1 cellular context compared by ENCODE assay signal in genomic region chr10:35126530-35127288, GRCh38.
TF ChIP-seq lines count a peak whose summit lies in the region.

Gene CREM (plus strand): TSS chr10:35126846. CDS start chr10:35137836, 10,990 bp downstream.

TF ChIP-seq in K562, 482 proteins besides CTCF, POLR2A, EP300 and RAD21 (continued from another document and continues in another):
- TF ChIP-seq MEF2A (IDR thresholded peaks at IDR 0.05; ENCODE audit: control insufficient read depth, low read depth, low read length) (peak; percentile 34; the same call in 1 of the 2 replicates), HMG20B (CRISPR knock-in tag; IDR thresholded peaks at IDR 0.05) (no peak), ZEB2 (IDR thresholded peaks at IDR 0.05) (no peak), SP1 (CRISPR knock-in tag; IDR thresholded peaks at IDR 0.05) (peak; percentile 77), NR1H2 (CRISPR knock-in tag; IDR thresholded peaks at IDR 0.05) (no peak; the same call in 1 of the 2 replicates), ZNF79 (CRISPR knock-in tag; IDR thresholded peaks at IDR 0.05; ENCODE audit: low read depth) (no peak), ZNF436 (CRISPR knock-in tag; IDR thresholded peaks at IDR 0.05) (no peak), ZNF134 (CRISPR knock-in tag; conservative IDR thresholded peaks at IDR 0.05) (no peak), WHSC1 (IDR thresholded peaks at IDR 0.05; ENCODE audit: low read length) (no peak), ZNF354B (CRISPR knock-in tag; IDR thresholded peaks at IDR 0.05) (no peak), FIP1L1 (IDR thresholded peaks at IDR 0.05; ENCODE audit: low read depth, low read length, poor library complexity, severe bottlenecking) (peak; percentile 85), NFXL1 (CRISPR knock-in tag; IDR thresholded peaks at IDR 0.05) (no peak), SP2 (IDR thresholded peaks at IDR 0.05; ENCODE audit: extremely low read depth, low read depth, low read length, poor library complexity, severe bottlenecking) (no peak), ZNF444 (CRISPR knock-in tag; IDR thresholded peaks at IDR 0.05) (no peak), TAF7 (tag; IDR thresholded peaks at IDR 0.05) (peak; percentile 64), RBM17 (IDR thresholded peaks at IDR 0.05; ENCODE audit: borderline replicate concordance, low read depth, low read length) (no peak), POLR3G (IDR thresholded peaks at IDR 0.05; ENCODE audit: extremely low read depth, insufficient read length, insufficient replicate concordance) (no peak), POLR2AphosphoS5 (IDR thresholded peaks at IDR 0.05; ENCODE audit: control insufficient read depth, insufficient read depth, low read depth, low read length) (peak; percentile 91), LCOR (CRISPR knock-in tag; IDR thresholded peaks at IDR 0.05) (peak; percentile 51; the same call in 1 of the 2 replicates), CEBPG (CRISPR knock-in tag; IDR thresholded peaks at IDR 0.05) (no peak), CEBPG (tag; conservative IDR thresholded peaks at IDR 0.05 in 1 of 2, IDR thresholded peaks at IDR 0.05 in 1 of 2) (no peak), THRB (CRISPR knock-in tag; conservative IDR thresholded peaks at IDR 0.05) (no peak), PRMT5 (CRISPR knock-in tag; IDR thresholded peaks at IDR 0.05) (no peak), SMAD1 (IDR thresholded peaks at IDR 0.05; ENCODE audit: low read depth, low read length, partially characterized antibody) (peak; percentile 74), U2AF2 (optimal IDR thresholded peaks at IDR 0.05; ENCODE audit: low read depth, low read length) (no peak), KDM2B (CRISPR knock-in tag; IDR thresholded peaks at IDR 0.05) (no peak), NONO (IDR thresholded peaks at IDR 0.05; ENCODE audit: low read depth in 2 of 2, low read length in 1 of 2) (peak; percentile 17 to 35; a peak in 1 of 4 replicates), XRCC5 (IDR thresholded peaks at IDR 0.05; ENCODE audit: low read depth, low read length) (peak; percentile 52; the same call in 1 of the 2 replicates), THRAP3 (IDR thresholded peaks at IDR 0.05; ENCODE audit: borderline replicate concordance) (no peak), ZNF253 (CRISPR knock-in tag; conservative IDR thresholded peaks at IDR 0.05) (no peak), SUPT5H (IDR thresholded peaks at IDR 0.05) (peak; percentile 90), GABPB1 (CRISPR knock-in tag; IDR thresholded peaks at IDR 0.05) (peak; percentile 84), BHLHE40 (IDR thresholded peaks at IDR 0.05; ENCODE audit: low read length) (peak; percentile 97), MLLT1 (IDR thresholded peaks at IDR 0.05) (peak; percentile 47 to 73; a peak in 1 of 4 replicates), ZNF785 (CRISPR knock-in tag; IDR thresholded peaks at IDR 0.05) (no peak)
- TF ChIP-seq, protein P1, sequence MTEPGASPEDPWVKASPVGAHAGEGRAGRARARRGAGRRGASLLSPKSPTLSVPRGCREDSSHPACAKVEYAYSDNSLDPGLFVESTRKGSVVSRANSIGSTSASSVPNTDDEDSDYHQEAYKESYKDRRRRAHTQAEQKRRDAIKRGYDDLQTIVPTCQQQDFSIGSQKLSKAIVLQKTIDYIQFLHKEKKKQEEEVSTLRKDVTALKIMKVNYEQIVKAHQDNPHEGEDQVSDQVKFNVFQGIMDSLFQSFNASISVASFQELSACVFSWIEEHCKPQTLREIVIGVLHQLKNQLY (CRISPR knock-in tag; conservative IDR thresholded peaks at IDR 0.05): no peak
- TF ChIP-seq, protein P2, sequence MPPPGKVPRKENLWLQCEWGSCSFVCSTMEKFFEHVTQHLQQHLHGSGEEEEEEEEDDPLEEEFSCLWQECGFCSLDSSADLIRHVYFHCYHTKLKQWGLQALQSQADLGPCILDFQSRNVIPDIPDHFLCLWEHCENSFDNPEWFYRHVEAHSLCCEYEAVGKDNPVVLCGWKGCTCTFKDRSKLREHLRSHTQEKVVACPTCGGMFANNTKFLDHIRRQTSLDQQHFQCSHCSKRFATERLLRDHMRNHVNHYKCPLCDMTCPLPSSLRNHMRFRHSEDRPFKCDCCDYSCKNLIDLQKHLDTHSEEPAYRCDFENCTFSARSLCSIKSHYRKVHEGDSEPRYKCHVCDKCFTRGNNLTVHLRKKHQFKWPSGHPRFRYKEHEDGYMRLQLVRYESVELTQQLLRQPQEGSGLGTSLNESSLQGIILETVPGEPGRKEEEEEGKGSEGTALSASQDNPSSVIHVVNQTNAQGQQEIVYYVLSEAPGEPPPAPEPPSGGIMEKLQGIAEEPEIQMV (tag; conservative IDR thresholded peaks at IDR 0.05; ENCODE audit: low read depth): peak; percentile 91
- TF ChIP-seq, protein P3, sequence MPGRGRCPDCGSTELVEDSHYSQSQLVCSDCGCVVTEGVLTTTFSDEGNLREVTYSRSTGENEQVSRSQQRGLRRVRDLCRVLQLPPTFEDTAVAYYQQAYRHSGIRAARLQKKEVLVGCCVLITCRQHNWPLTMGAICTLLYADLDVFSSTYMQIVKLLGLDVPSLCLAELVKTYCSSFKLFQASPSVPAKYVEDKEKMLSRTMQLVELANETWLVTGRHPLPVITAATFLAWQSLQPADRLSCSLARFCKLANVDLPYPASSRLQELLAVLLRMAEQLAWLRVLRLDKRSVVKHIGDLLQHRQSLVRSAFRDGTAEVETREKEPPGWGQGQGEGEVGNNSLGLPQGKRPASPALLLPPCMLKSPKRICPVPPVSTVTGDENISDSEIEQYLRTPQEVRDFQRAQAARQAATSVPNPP (IDR thresholded peaks at IDR 0.05; ENCODE audit: borderline replicate concordance, insufficient read depth, insufficient read length): no peak
- TF ChIP-seq, protein P4, sequence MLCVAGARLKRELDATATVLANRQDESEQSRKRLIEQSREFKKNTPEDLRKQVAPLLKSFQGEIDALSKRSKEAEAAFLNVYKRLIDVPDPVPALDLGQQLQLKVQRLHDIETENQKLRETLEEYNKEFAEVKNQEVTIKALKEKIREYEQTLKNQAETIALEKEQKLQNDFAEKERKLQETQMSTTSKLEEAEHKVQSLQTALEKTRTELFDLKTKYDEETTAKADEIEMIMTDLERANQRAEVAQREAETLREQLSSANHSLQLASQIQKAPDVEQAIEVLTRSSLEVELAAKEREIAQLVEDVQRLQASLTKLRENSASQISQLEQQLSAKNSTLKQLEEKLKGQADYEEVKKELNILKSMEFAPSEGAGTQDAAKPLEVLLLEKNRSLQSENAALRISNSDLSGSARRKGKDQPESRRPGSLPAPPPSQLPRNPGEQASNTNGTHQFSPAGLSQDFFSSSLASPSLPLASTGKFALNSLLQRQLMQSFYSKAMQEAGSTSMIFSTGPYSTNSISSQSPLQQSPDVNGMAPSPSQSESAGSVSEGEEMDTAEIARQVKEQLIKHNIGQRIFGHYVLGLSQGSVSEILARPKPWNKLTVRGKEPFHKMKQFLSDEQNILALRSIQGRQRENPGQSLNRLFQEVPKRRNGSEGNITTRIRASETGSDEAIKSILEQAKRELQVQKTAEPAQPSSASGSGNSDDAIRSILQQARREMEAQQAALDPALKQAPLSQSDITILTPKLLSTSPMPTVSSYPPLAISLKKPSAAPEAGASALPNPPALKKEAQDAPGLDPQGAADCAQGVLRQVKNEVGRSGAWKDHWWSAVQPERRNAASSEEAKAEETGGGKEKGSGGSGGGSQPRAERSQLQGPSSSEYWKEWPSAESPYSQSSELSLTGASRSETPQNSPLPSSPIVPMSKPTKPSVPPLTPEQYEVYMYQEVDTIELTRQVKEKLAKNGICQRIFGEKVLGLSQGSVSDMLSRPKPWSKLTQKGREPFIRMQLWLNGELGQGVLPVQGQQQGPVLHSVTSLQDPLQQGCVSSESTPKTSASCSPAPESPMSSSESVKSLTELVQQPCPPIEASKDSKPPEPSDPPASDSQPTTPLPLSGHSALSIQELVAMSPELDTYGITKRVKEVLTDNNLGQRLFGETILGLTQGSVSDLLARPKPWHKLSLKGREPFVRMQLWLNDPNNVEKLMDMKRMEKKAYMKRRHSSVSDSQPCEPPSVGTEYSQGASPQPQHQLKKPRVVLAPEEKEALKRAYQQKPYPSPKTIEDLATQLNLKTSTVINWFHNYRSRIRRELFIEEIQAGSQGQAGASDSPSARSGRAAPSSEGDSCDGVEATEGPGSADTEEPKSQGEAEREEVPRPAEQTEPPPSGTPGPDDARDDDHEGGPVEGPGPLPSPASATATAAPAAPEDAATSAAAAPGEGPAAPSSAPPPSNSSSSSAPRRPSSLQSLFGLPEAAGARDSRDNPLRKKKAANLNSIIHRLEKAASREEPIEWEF (CRISPR knock-in tag; IDR thresholded peaks at IDR 0.05): no peak
- TF ChIP-seq, protein P5, sequence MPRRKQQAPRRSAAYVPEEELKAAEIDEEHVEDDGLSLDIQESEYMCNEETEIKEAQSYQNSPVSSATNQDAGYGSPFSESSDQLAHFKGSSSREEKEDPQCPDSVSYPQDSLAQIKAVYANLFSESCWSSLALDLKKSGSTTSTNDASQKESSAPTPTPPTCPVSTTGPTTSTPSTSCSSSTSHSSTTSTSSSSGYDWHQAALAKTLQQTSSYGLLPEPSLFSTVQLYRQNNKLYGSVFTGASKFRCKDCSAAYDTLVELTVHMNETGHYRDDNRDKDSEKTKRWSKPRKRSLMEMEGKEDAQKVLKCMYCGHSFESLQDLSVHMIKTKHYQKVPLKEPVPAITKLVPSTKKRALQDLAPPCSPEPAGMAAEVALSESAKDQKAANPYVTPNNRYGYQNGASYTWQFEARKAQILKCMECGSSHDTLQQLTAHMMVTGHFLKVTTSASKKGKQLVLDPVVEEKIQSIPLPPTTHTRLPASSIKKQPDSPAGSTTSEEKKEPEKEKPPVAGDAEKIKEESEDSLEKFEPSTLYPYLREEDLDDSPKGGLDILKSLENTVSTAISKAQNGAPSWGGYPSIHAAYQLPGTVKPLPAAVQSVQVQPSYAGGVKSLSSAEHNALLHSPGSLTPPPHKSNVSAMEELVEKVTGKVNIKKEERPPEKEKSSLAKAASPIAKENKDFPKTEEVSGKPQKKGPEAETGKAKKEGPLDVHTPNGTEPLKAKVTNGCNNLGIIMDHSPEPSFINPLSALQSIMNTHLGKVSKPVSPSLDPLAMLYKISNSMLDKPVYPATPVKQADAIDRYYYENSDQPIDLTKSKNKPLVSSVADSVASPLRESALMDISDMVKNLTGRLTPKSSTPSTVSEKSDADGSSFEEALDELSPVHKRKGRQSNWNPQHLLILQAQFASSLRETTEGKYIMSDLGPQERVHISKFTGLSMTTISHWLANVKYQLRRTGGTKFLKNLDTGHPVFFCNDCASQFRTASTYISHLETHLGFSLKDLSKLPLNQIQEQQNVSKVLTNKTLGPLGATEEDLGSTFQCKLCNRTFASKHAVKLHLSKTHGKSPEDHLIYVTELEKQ (CRISPR knock-in tag; IDR thresholded peaks at IDR 0.05): no peak
- TF ChIP-seq, protein P6, sequence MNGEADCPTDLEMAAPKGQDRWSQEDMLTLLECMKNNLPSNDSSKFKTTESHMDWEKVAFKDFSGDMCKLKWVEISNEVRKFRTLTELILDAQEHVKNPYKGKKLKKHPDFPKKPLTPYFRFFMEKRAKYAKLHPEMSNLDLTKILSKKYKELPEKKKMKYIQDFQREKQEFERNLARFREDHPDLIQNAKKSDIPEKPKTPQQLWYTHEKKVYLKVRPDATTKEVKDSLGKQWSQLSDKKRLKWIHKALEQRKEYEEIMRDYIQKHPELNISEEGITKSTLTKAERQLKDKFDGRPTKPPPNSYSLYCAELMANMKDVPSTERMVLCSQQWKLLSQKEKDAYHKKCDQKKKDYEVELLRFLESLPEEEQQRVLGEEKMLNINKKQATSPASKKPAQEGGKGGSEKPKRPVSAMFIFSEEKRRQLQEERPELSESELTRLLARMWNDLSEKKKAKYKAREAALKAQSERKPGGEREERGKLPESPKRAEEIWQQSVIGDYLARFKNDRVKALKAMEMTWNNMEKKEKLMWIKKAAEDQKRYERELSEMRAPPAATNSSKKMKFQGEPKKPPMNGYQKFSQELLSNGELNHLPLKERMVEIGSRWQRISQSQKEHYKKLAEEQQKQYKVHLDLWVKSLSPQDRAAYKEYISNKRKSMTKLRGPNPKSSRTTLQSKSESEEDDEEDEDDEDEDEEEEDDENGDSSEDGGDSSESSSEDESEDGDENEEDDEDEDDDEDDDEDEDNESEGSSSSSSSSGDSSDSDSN (IDR thresholded peaks at IDR 0.05; ENCODE audit: borderline replicate concordance in 1 of 2, low read depth in 2 of 2, low read length in 2 of 2): peak in 1 of 2 experiments; percentile 80; a peak in 3 of 4 replicates
- TF ChIP-seq, protein P7, sequence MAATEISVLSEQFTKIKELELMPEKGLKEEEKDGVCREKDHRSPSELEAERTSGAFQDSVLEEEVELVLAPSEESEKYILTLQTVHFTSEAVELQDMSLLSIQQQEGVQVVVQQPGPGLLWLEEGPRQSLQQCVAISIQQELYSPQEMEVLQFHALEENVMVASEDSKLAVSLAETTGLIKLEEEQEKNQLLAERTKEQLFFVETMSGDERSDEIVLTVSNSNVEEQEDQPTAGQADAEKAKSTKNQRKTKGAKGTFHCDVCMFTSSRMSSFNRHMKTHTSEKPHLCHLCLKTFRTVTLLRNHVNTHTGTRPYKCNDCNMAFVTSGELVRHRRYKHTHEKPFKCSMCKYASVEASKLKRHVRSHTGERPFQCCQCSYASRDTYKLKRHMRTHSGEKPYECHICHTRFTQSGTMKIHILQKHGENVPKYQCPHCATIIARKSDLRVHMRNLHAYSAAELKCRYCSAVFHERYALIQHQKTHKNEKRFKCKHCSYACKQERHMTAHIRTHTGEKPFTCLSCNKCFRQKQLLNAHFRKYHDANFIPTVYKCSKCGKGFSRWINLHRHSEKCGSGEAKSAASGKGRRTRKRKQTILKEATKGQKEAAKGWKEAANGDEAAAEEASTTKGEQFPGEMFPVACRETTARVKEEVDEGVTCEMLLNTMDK (IDR thresholded peaks at IDR 0.05; ENCODE audit: borderline replicate concordance, insufficient read depth, low read depth, low read length, poor library complexity, severe bottlenecking): peak; percentile 92
